Comparison of ENCODE assay signal across 13 cellular contexts in the genomic region with DNA sequence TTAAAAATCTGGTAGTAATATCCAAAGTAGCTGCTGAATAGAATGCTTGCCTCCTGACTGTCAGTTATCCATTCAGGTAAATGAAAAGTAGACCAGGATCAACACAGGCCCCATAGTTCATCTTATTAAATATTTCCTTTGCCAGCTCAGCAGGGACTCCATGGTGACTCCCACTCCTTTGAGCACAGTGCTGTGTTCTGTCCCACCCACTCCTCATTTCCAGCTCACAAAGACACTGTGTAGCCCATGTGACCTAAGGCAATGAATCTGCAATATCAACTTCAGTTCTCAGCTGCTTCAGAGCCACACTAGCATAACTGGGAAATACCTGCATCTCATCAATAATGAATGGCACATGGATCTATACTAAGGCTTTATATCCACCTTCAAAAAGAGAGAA.
DNase-seq lines count a peak whose midpoint lies in the region; ATAC-seq lines count a peak whose summit lies in the region.
"Had no signal": no experiment of that assay in that cellular context is flagged by ENCODE, and none has a peak within 500 bp of the region (broad histone marks: within the 10 kb centered on the region; RNA-seq: fewer than 3 reads in every experiment).

No MANE protein-coding gene starts in this region.

- peak; percentile 24 for ATAC-seq in activated naive CD8-positive, alpha-beta T cell treated with anti-CD3 and anti-CD28 coated beads, Interleukin-2, amount 50 U/mL, for 24 hours
- peak; percentile 9 for ATAC-seq in stimulated activated effector memory CD8-positive, alpha-beta T cell treated with anti-CD3 and anti-CD28 coated beads, Interleukin-12 subunit alpha, Interleukin-12 subunit beta, amount 100 ng/mL, for 72 hours
- no peak for ATAC-seq in left ventricle myocardium superior
- no peak for ATAC-seq in left cardiac atrium

- intact Hi-C loops in head of caudate nucleus (cut with DNase I), result no loop called here
- intact Hi-C loops in left ventricle myocardium superior (cut with micrococcal nuclease), result no loop called here
- intact Hi-C loops in left cardiac atrium (cut with DNase I), result no loop called here

- H3K4me3 Mint-ChIP-seq in activated naive CD8-positive, alpha-beta T cell treated with anti-CD3 and anti-CD28 coated beads, Interleukin-2, amount 50 U/mL, for 24 hours, result no peak overlapping the region
- H3K4me3 Mint-ChIP-seq in activated naive CD8-positive, alpha-beta T cell treated with anti-CD3 and anti-CD28 coated beads for 36 hours, result no peak overlapping the region
- H3K4me3 Mint-ChIP-seq in stimulated activated effector memory CD8-positive, alpha-beta T cell treated with anti-CD3 and anti-CD28 coated beads, Interleukin-12 subunit alpha, Interleukin-12 subunit beta, amount 100 ng/mL, for 72 hours, result no peak overlapping the region
- H3K4me3 Mint-ChIP-seq: B cell; CD4-positive, alpha-beta T cell had no signal

- no peaks in the 10 kb centered on the region for H3K4me1 Mint-ChIP-seq in activated naive CD8-positive, alpha-beta T cell treated with anti-CD3 and anti-CD28 coated beads, Interleukin-2, amount 50 U/mL, for 24 hours
- no peaks in the 10 kb centered on the region for H3K4me1 Mint-ChIP-seq in activated naive CD8-positive, alpha-beta T cell treated with anti-CD3 and anti-CD28 coated beads for 36 hours
- no peaks in the 10 kb centered on the region for H3K4me1 Mint-ChIP-seq in stimulated activated effector memory CD8-positive, alpha-beta T cell treated with anti-CD3 and anti-CD28 coated beads, Interleukin-12 subunit alpha, Interleukin-12 subunit beta, amount 100 ng/mL, for 72 hours
- H3K4me1 Mint-ChIP-seq: B cell had no signal

- no peaks in the 10 kb centered on the region for H3K9me3 Mint-ChIP-seq in activated naive CD8-positive, alpha-beta T cell treated with anti-CD3 and anti-CD28 coated beads, Interleukin-2, amount 50 U/mL, for 24 hours
- H3K9me3 Mint-ChIP-seq in activated naive CD8-positive, alpha-beta T cell treated with anti-CD3 and anti-CD28 coated beads for 36 hours, result no peaks in the 10 kb centered on the region
- no peaks in the 10 kb centered on the region for H3K9me3 Mint-ChIP-seq in stimulated activated effector memory CD8-positive, alpha-beta T cell treated with anti-CD3 and anti-CD28 coated beads, Interleukin-12 subunit alpha, Interleukin-12 subunit beta, amount 100 ng/mL, for 72 hours
- H3K9me3 Mint-ChIP-seq: CD4-positive, alpha-beta T cell had no signal

- H3K27me3 Mint-ChIP-seq in activated naive CD8-positive, alpha-beta T cell treated with anti-CD3 and anti-CD28 coated beads, Interleukin-2, amount 50 U/mL, for 24 hours, result no peaks in the 10 kb centered on the region
- no peaks in the 10 kb centered on the region for H3K27me3 Mint-ChIP-seq in activated naive CD8-positive, alpha-beta T cell treated with anti-CD3 and anti-CD28 coated beads for 36 hours
- H3K27me3 Mint-ChIP-seq: B cell; CD4-positive, alpha-beta T cell had no signal

- no peak for DNase-seq in activated naive CD8-positive, alpha-beta T cell treated with anti-CD3 and anti-CD28 coated beads, Interleukin-2, amount 50 U/mL, for 24 hours
- no peak for DNase-seq in activated naive CD8-positive, alpha-beta T cell treated with anti-CD3 and anti-CD28 coated beads for 36 hours
- DNase-seq in head of caudate nucleus, result peak in 34 of 42 donors; percentile 3 to 78 (median 40)
- DNase-seq in stimulated activated effector memory CD8-positive, alpha-beta T cell treated with anti-CD3 and anti-CD28 coated beads, Interleukin-12 subunit alpha, Interleukin-12 subunit beta, amount 100 ng/mL, for 72 hours (ENCODE audit: low spot score in 2 of 2), result no peak
- no peak for DNase-seq in left ventricle myocardium superior
- DNase-seq in EL, result no peak
- no peak for DNase-seq in left cardiac atrium
- DNase-seq: 8988T; Caco-2; CD4-positive, alpha-beta T cell; GDM1; GM23248 had no signal

- H3K36me3 Mint-ChIP-seq in activated naive CD8-positive, alpha-beta T cell treated with anti-CD3 and anti-CD28 coated beads, Interleukin-2, amount 50 U/mL, for 24 hours (ENCODE audit: low read depth), result no peaks in the 10 kb centered on the region
- no peaks in the 10 kb centered on the region for H3K36me3 Mint-ChIP-seq in activated naive CD8-positive, alpha-beta T cell treated with anti-CD3 and anti-CD28 coated beads for 36 hours
- no peaks in the 10 kb centered on the region for H3K36me3 Mint-ChIP-seq in stimulated activated effector memory CD8-positive, alpha-beta T cell treated with anti-CD3 and anti-CD28 coated beads, Interleukin-12 subunit alpha, Interleukin-12 subunit beta, amount 100 ng/mL, for 72 hours

- H3K27ac Mint-ChIP-seq in activated naive CD8-positive, alpha-beta T cell treated with anti-CD3 and anti-CD28 coated beads, Interleukin-2, amount 50 U/mL, for 24 hours, result no peak overlapping the region
- H3K27ac Mint-ChIP-seq in activated naive CD8-positive, alpha-beta T cell treated with anti-CD3 and anti-CD28 coated beads for 36 hours, result no peak overlapping the region
- H3K27ac Mint-ChIP-seq in stimulated activated effector memory CD8-positive, alpha-beta T cell treated with anti-CD3 and anti-CD28 coated beads, Interleukin-12 subunit alpha, Interleukin-12 subunit beta, amount 100 ng/mL, for 72 hours, result no peak overlapping the region
- H3K27ac Mint-ChIP-seq: B cell; CD4-positive, alpha-beta T cell had no signal

Comparison
In these comparisons a context has a peak if more than half of its experiments do, and no peak if none do; other contexts are left out.
1. ATAC-seq: peak in activated naive CD8-positive, alpha-beta T cell treated with anti-CD3 and anti-CD28 coated beads, Interleukin-2, amount 50 U/mL, for 24 hours (single experiment) and stimulated activated effector memory CD8-positive, alpha-beta T cell treated with anti-CD3 and anti-CD28 coated beads, Interleukin-12 subunit alpha, Interleukin-12 subunit beta, amount 100 ng/mL, for 72 hours (single experiment); none in left ventricle myocardium superior (single experiment) and left cardiac atrium (0 of 2).
2. DNase-seq: peak in head of caudate nucleus (34 of 42); none in activated naive CD8-positive, alpha-beta T cell treated with anti-CD3 and anti-CD28 coated beads, Interleukin-2, amount 50 U/mL, for 24 hours (single experiment), activated naive CD8-positive, alpha-beta T cell treated with anti-CD3 and anti-CD28 coated beads for 36 hours (single experiment), stimulated activated effector memory CD8-positive, alpha-beta T cell treated with anti-CD3 and anti-CD28 coated beads, Interleukin-12 subunit alpha, Interleukin-12 subunit beta, amount 100 ng/mL, for 72 hours (0 of 2), left ventricle myocardium superior (single experiment), EL (single experiment) and left cardiac atrium (single experiment).